ENCODE assay signal across 1 cellular context in the genomic region with DNA sequence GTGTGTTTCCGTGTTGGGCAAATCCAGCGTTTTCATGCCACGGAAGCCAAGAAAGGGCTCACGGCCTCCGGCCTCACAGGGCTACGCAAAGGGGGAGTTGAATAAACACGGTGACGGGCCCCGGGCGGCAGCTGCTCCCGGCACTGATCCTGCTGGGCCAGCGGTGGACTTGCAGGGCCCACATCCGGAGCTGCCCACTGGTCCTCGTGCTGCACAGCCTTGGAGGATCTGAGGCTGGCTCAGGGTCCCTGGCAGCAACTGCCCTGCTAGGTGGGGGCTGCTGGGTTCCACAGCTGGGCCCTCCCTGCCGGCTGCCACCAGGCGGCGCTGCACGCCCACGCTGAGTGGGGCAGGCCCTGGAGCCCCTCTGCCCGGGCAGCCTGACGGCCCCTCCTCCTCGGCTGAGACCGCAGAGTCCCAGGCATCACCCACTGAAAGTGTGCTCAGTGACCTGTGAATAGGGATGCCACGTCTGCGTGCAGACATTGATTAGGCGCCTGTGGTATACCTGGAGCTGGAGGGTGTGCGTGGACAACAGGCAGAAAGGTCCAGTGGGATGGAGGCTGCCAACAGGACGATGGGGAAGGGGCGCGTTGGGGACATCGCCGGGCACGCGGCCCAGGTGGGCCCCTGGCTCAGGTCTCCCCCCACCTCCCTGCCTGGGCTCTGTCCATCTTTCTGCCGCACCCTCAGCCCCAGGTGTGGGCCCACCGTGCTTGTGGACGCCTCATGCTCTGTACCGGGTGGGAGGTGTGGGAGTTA.
A peak's percentile ranks its signal among the peaks of the same experiment; 100 is the strongest.
TF ChIP-seq lines count a peak whose summit lies in the region.

No MANE protein-coding gene starts in this region.

TF ChIP-seq in HepG2, 621 proteins besides CTCF, POLR2A, EP300 and RAD21 (continued from another document and continues in another):
- TF ChIP-seq, protein P1, sequence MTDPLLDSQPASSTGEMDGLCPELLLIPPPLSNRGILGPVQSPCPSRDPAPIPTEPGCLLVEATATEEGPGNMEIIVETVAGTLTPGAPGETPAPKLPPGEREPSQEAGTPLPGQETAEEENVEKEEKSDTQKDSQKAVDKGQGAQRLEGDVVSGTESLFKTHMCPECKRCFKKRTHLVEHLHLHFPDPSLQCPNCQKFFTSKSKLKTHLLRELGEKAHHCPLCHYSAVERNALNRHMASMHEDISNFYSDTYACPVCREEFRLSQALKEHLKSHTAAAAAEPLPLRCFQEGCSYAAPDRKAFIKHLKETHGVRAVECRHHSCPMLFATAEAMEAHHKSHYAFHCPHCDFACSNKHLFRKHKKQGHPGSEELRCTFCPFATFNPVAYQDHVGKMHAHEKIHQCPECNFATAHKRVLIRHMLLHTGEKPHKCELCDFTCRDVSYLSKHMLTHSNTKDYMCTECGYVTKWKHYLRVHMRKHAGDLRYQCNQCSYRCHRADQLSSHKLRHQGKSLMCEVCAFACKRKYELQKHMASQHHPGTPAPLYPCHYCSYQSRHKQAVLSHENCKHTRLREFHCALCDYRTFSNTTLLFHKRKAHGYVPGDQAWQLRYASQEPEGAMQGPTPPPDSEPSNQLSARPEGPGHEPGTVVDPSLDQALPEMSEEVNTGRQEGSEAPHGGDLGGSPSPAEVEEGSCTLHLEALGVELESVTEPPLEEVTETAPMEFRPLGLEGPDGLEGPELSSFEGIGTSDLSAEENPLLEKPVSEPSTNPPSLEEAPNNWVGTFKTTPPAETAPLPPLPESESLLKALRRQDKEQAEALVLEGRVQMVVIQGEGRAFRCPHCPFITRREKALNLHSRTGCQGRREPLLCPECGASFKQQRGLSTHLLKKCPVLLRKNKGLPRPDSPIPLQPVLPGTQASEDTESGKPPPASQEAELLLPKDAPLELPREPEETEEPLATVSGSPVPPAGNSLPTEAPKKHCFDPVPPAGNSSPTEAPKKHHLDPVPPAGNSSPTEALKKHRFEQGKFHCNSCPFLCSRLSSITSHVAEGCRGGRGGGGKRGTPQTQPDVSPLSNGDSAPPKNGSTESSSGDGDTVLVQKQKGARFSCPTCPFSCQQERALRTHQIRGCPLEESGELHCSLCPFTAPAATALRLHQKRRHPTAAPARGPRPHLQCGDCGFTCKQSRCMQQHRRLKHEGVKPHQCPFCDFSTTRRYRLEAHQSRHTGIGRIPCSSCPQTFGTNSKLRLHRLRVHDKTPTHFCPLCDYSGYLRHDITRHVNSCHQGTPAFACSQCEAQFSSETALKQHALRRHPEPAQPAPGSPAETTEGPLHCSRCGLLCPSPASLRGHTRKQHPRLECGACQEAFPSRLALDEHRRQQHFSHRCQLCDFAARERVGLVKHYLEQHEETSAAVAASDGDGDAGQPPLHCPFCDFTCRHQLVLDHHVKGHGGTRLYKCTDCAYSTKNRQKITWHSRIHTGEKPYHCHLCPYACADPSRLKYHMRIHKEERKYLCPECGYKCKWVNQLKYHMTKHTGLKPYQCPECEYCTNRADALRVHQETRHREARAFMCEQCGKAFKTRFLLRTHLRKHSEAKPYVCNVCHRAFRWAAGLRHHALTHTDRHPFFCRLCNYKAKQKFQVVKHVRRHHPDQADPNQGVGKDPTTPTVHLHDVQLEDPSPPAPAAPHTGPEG (CRISPR knock-in tag; IDR thresholded peaks at IDR 0.05) = no peak; the same call in 1 of the 2 replicates
- TF ChIP-seq, protein P2, sequence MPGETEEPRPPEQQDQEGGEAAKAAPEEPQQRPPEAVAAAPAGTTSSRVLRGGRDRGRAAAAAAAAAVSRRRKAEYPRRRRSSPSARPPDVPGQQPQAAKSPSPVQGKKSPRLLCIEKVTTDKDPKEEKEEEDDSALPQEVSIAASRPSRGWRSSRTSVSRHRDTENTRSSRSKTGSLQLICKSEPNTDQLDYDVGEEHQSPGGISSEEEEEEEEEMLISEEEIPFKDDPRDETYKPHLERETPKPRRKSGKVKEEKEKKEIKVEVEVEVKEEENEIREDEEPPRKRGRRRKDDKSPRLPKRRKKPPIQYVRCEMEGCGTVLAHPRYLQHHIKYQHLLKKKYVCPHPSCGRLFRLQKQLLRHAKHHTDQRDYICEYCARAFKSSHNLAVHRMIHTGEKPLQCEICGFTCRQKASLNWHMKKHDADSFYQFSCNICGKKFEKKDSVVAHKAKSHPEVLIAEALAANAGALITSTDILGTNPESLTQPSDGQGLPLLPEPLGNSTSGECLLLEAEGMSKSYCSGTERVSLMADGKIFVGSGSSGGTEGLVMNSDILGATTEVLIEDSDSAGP (CRISPR knock-in tag; IDR thresholded peaks at IDR 0.05; ENCODE audit: borderline replicate concordance) = peak; percentile 74; the same call in 1 of the 2 replicates
- TF ChIP-seq GTF3A (CRISPR knock-in tag; conservative IDR thresholded peaks at IDR 0.05) = no peak
- TF ChIP-seq, protein P3, sequence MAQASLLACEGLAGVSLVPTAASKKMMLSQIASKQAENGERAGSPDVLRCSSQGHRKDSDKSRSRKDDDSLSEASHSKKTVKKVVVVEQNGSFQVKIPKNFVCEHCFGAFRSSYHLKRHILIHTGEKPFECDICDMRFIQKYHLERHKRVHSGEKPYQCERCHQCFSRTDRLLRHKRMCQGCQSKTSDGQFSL (CRISPR knock-in tag; IDR thresholded peaks at IDR 0.05) = peak; percentile 50; the same call in 1 of the 2 replicates
- 0 out of 2 replicates have a peak, but pooled peaks have one; percentile 50 for TF ChIP-seq KLF6 (CRISPR knock-in tag; IDR thresholded peaks at IDR 0.05)
- TF ChIP-seq, protein P4, sequence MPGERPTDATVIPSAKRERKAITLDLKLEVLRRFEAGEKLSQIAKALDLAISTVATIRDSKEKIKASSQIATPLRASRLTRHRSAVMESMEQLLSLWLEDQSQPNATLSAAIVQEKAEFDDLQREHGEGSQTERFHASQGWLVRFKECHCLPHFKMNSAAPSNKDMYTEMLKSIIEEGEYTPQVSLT (CRISPR knock-in tag; IDR thresholded peaks at IDR 0.05; ENCODE audit: borderline replicate concordance, low read depth) = no peak
- no peak for TF ChIP-seq ZFP82 (CRISPR knock-in tag; IDR thresholded peaks at IDR 0.05; ENCODE audit: borderline replicate concordance)
- TF ChIP-seq KDM4B (CRISPR knock-in tag; IDR thresholded peaks at IDR 0.05) = peak; percentile 27; the same call in 1 of the 2 replicates
- TF ChIP-seq, protein P5, sequence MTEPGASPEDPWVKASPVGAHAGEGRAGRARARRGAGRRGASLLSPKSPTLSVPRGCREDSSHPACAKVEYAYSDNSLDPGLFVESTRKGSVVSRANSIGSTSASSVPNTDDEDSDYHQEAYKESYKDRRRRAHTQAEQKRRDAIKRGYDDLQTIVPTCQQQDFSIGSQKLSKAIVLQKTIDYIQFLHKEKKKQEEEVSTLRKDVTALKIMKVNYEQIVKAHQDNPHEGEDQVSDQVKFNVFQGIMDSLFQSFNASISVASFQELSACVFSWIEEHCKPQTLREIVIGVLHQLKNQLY (CRISPR knock-in tag; IDR thresholded peaks at IDR 0.05) = 0 out of 2 replicates have a peak, but pooled peaks have one; percentile 16
- no peak; the same call in none of the 2 replicates for TF ChIP-seq POLR2AphosphoS2 (IDR thresholded peaks at IDR 0.05; ENCODE audit: low read depth, low read length)
- no peak for TF ChIP-seq SP140L (CRISPR knock-in tag; IDR thresholded peaks at IDR 0.05; ENCODE audit: borderline replicate concordance)
- TF ChIP-seq HMG20B (CRISPR knock-in tag; conservative IDR thresholded peaks at IDR 0.05) = no peak
- TF ChIP-seq YY1 (IDR thresholded peaks at IDR 0.05; ENCODE audit: insufficient read depth, insufficient replicate concordance, low read depth, low read length) = peak; percentile 72
- TF ChIP-seq FOXA1 (IDR thresholded peaks at IDR 0.05) = no peak
- no peak; the same call in 1 of the 2 replicates for TF ChIP-seq FOXA1 (CRISPR knock-in tag; IDR thresholded peaks at IDR 0.05)
- TF ChIP-seq KDM5B (CRISPR knock-in tag; IDR thresholded peaks at IDR 0.05; ENCODE audit: borderline replicate concordance) = peak; percentile 59; the same call in 1 of the 2 replicates
- TF ChIP-seq NBN (conservative IDR thresholded peaks at IDR 0.05) = no peak
- TF ChIP-seq NCOA1 (CRISPR knock-in tag; IDR thresholded peaks at IDR 0.05) = peak; percentile 16; the same call in 1 of the 2 replicates
- TF ChIP-seq ZNF556 (CRISPR knock-in tag; IDR thresholded peaks at IDR 0.05; ENCODE audit: borderline replicate concordance) = no peak
- peak; percentile 61; the same call in 1 of the 2 replicates for TF ChIP-seq REL (CRISPR knock-in tag; conservative IDR thresholded peaks at IDR 0.05)
- no peak for TF ChIP-seq SKI (IDR thresholded peaks at IDR 0.05; ENCODE audit: partially characterized antibody)
- TF ChIP-seq RBM22 (optimal IDR thresholded peaks at IDR 0.05; ENCODE audit: low read length) = peak; percentile 96
- TF ChIP-seq KLF9 (CRISPR knock-in tag; IDR thresholded peaks at IDR 0.05; ENCODE audit: low read depth) = peak; percentile 37; the same call in 1 of the 2 replicates
- no peak for TF ChIP-seq TCF7L2 (IDR thresholded peaks at IDR 0.05; ENCODE audit: low read depth, low read length)
- peak; percentile 42 for TF ChIP-seq ASH2L (IDR thresholded peaks at IDR 0.05; ENCODE audit: insufficient read length, low read depth, low read length)
- TF ChIP-seq NKX3-1 (CRISPR knock-in tag; IDR thresholded peaks at IDR 0.05) = no peak; the same call in 1 of the 2 replicates
- TF ChIP-seq, protein P6, sequence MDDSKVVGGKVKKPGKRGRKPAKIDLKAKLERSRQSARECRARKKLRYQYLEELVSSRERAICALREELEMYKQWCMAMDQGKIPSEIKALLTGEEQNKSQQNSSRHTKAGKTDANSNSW (CRISPR knock-in tag; IDR thresholded peaks at IDR 0.05; ENCODE audit: borderline replicate concordance) = no peak
- TF ChIP-seq TAF1 (CRISPR knock-in tag; IDR thresholded peaks at IDR 0.05) = no peak
- peak; percentile 84 for TF ChIP-seq ZSCAN25 (CRISPR knock-in tag; IDR thresholded peaks at IDR 0.05)
- TF ChIP-seq KLF16 (CRISPR knock-in tag; IDR thresholded peaks at IDR 0.05) = peak in 1 of 2 experiments; percentile 37; a peak in 1 of 4 replicates
- peak; percentile 58 for TF ChIP-seq XRCC5 (optimal IDR thresholded peaks at IDR 0.05; ENCODE audit: low read length)
- TF ChIP-seq ZNF879 (CRISPR knock-in tag; IDR thresholded peaks at IDR 0.05) = no peak
- TF ChIP-seq, protein P7, sequence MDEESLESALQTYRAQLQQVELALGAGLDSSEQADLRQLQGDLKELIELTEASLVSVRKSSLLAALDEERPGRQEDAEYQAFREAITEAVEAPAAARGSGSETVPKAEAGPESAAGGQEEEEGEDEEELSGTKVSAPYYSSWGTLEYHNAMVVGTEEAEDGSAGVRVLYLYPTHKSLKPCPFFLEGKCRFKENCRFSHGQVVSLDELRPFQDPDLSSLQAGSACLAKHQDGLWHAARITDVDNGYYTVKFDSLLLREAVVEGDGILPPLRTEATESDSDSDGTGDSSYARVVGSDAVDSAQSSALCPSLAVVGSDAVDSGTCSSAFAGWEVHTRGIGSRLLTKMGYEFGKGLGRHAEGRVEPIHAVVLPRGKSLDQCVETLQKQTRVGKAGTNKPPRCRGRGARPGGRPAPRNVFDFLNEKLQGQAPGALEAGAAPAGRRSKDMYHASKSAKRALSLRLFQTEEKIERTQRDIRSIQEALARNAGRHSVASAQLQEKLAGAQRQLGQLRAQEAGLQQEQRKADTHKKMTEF (CRISPR knock-in tag; IDR thresholded peaks at IDR 0.05) = peak; percentile 63
- TF ChIP-seq ZNF562 (CRISPR knock-in tag; IDR thresholded peaks at IDR 0.05; ENCODE audit: borderline replicate concordance) = no peak
- no peak for TF ChIP-seq ZNF496 (CRISPR knock-in tag; IDR thresholded peaks at IDR 0.05; ENCODE audit: insufficient replicate concordance)
- TF ChIP-seq ZFP36L1 (CRISPR knock-in tag; IDR thresholded peaks at IDR 0.05) = peak; percentile 58; the same call in 1 of the 2 replicates
- TF ChIP-seq, protein P8, sequence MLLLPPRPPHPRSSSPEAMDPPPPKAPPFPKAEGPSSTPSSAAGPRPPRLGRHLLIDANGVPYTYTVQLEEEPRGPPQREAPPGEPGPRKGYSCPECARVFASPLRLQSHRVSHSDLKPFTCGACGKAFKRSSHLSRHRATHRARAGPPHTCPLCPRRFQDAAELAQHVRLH (CRISPR knock-in tag; IDR thresholded peaks at IDR 0.05; ENCODE audit: borderline replicate concordance, low read depth) = peak; percentile 47; the same call in 1 of the 2 replicates
- peak; percentile 29; the same call in 1 of the 2 replicates for TF ChIP-seq ZNF460 (CRISPR knock-in tag; IDR thresholded peaks at IDR 0.05; ENCODE audit: borderline replicate concordance)
- TF ChIP-seq, protein P9, sequence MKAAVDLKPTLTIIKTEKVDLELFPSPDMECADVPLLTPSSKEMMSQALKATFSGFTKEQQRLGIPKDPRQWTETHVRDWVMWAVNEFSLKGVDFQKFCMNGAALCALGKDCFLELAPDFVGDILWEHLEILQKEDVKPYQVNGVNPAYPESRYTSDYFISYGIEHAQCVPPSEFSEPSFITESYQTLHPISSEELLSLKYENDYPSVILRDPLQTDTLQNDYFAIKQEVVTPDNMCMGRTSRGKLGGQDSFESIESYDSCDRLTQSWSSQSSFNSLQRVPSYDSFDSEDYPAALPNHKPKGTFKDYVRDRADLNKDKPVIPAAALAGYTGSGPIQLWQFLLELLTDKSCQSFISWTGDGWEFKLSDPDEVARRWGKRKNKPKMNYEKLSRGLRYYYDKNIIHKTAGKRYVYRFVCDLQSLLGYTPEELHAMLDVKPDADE (CRISPR knock-in tag; IDR thresholded peaks at IDR 0.05) = no peak
- peak; percentile 55; the same call in 1 of the 2 replicates for TF ChIP-seq ZNF331 (CRISPR knock-in tag; IDR thresholded peaks at IDR 0.05)
- TF ChIP-seq, protein P10, sequence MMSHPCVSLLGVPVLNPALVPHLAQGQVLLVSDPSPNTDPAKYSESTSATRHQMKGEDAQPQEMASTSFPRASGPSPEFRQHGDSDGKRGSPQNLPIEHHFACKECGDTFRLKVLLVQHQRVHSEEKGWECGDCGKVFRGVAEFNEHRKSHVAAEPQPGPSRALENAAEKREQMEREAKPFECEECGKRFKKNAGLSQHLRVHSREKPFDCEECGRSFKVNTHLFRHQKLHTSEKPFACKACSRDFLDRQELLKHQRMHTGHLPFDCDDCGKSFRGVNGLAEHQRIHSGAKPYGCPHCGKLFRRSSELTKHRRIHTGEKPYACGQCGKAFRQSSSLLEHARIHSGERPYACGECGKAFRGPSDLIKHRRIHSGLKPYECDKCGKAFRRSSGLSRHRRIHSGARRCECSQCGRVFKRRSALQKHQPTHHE (CRISPR knock-in tag; IDR thresholded peaks at IDR 0.05; ENCODE audit: borderline replicate concordance) = peak; percentile 70; the same call in 1 of the 2 replicates
- TF ChIP-seq ZNF432 (CRISPR knock-in tag; IDR thresholded peaks at IDR 0.05; ENCODE audit: borderline replicate concordance) = no peak
- TF ChIP-seq LCORL (IDR thresholded peaks at IDR 0.05) = no peak
- TF ChIP-seq LCORL (CRISPR knock-in tag; IDR thresholded peaks at IDR 0.05) = peak; percentile 81
